Comparison of ENCODE assay signal across 21 cellular contexts in genomic region chr1:94121411-94121821, GRCh38. TPM values are rescaled to one million over a fixed set of nuclear protein-coding genes. Genes with fewer than 3 reads are reported as not detected.
"Had no signal": no experiment of that assay in that cellular context is flagged by ENCODE, and none has a peak within 500 bp of the region (broad histone marks: within the 10 kb centered on the region; RNA-seq: fewer than 3 reads in every experiment).

No MANE protein-coding gene starts in this region.

- H3K27ac Mint-ChIP-seq: activated naive CD4-positive, alpha-beta T cell treated with anti-CD3 and anti-CD28 coated beads, Interleukin-2, amount 50 U/mL, for 72 hours; activated T-helper 2 cell treated with anti-CD3 and anti-CD28 coated beads, Interferon-gamma antibody, Interleukin-2, Interleukin-4, amounts not matched to agents 10 μg/mL and 5 μg/mL and 100 μg/mL, durations not matched to agents 14 hours and 24 hours and 36 hours; dendritic cell treated with granulocyte-macrophage colony-stimulating factor and Interleukin-4, amounts not matched to agents 40 ng/mL and 50 ng/mL, for 4 days; effector memory CD8-positive, alpha-beta T cell; naive thymus-derived CD4-positive, alpha-beta T cell had no signal

- ATAC-seq: activated naive CD4-positive, alpha-beta T cell treated with anti-CD3 and anti-CD28 coated beads, Interleukin-2, amount 50 U/mL, for 72 hours; effector memory CD8-positive, alpha-beta T cell; naive thymus-derived CD4-positive, alpha-beta T cell; psoas muscle; stimulated activated naive CD8-positive, alpha-beta T cell treated with anti-CD3 and anti-CD28 coated beads, Interleukin-15, Interleukin-2, amounts not matched to agents 100 U/mL and 50 U/mL, for 24 hours; upper lobe of right lung had no signal

- DNase-seq: activated CD4-positive, alpha-beta T cell treated with anti-CD3 and anti-CD28 coated beads for 48 hours; amygdala; cerebellar nuclear complex; effector memory CD8-positive, alpha-beta T cell; erythroblast; hippocampal formation; naive thymus-derived CD4-positive, alpha-beta T cell; psoas muscle; sigmoid colon; stimulated activated CD4-positive, alpha-beta T cell treated with anti-CD3 and anti-CD28 coated beads, Interleukin-2, amount 100 ng/mL, for 48 hours; stimulated activated naive CD8-positive, alpha-beta T cell treated with anti-CD3 and anti-CD28 coated beads, Interleukin-15, Interleukin-2, amounts not matched to agents 100 U/mL and 50 U/mL, for 24 hours; T-helper 1 cell; upper lobe of right lung had no signal

- H3K9me3 ChIP-seq: psoas muscle, sigmoid colon, suprapubic skin, upper lobe of right lung had no signal

- H3K27ac ChIP-seq: brain microvascular endothelial cell, psoas muscle, sigmoid colon, suprapubic skin, upper lobe of right lung, VCaP had no signal

- H3K36me3 Mint-ChIP-seq: activated naive CD4-positive, alpha-beta T cell treated with anti-CD3 and anti-CD28 coated beads, Interleukin-2, amount 50 U/mL, for 72 hours; naive thymus-derived CD4-positive, alpha-beta T cell had no signal

- H3K4me1 Mint-ChIP-seq: naive thymus-derived CD4-positive, alpha-beta T cell had no signal

- H3K4me3 ChIP-seq: lung, psoas muscle, sigmoid colon, suprapubic skin, upper lobe of right lung had no signal

- H3K27me3 ChIP-seq: brain microvascular endothelial cell, sigmoid colon, suprapubic skin, upper lobe of right lung had no signal

- H3K4me3 Mint-ChIP-seq: dendritic cell treated with granulocyte-macrophage colony-stimulating factor and Interleukin-4, amounts not matched to agents 40 ng/mL and 50 ng/mL, for 4 days; effector memory CD8-positive, alpha-beta T cell; naive thymus-derived CD4-positive, alpha-beta T cell had no signal

- H3K4me1 ChIP-seq: psoas muscle, sigmoid colon, upper lobe of right lung had no signal

- H3K36me3 ChIP-seq: brain microvascular endothelial cell, sigmoid colon, suprapubic skin, upper lobe of right lung had no signal

- H3K9me3 Mint-ChIP-seq: activated naive CD4-positive, alpha-beta T cell treated with anti-CD3 and anti-CD28 coated beads, Interleukin-2, amount 50 U/mL, for 72 hours; activated T-helper 2 cell treated with anti-CD3 and anti-CD28 coated beads, Interferon-gamma antibody, Interleukin-2, Interleukin-4, amounts not matched to agents 10 μg/mL and 5 μg/mL and 100 μg/mL, durations not matched to agents 14 hours and 24 hours and 36 hours; dendritic cell treated with granulocyte-macrophage colony-stimulating factor and Interleukin-4, amounts not matched to agents 40 ng/mL and 50 ng/mL, for 4 days; effector memory CD8-positive, alpha-beta T cell had no signal

RNA-seq across cellular contexts. Expression of gene ABCA4, which starts 0.5 kb away (rescaled TPM):
- total RNA-seq: activated naive CD4-positive, alpha-beta T cell treated with anti-CD3 and anti-CD28 coated beads, Interleukin-2, amount 50 U/mL, for 72 hours; activated T-helper 2 cell treated with anti-CD3 and anti-CD28 coated beads, Interferon-gamma antibody, Interleukin-2, Interleukin-4, amounts not matched to agents 10 μg/mL and 5 μg/mL and 100 μg/mL, durations not matched to agents 14 hours and 24 hours and 36 hours; mononuclear cell; naive thymus-derived CD4-positive, alpha-beta T cell had no signal
- polyA plus RNA-seq: naive thymus-derived CD4-positive, alpha-beta T cell had no signal
